ENCODE assay signal across 10 cellular contexts in genomic region chr22:31217890-31218287, GRCh38. TPM values are rescaled to one million over a fixed set of nuclear protein-coding genes. Genes with fewer than 3 reads are reported as not detected.
A peak's percentile ranks its signal among the peaks of the same experiment; 100 is the strongest.
DNase-seq lines count a peak whose midpoint lies in the region; ATAC-seq and TF ChIP-seq lines count a peak whose summit lies in the region.
"Had no signal": no experiment of that assay in that cellular context is flagged by ENCODE, and none has a peak within 500 bp of the region (broad histone marks: within the 10 kb centered on the region; RNA-seq: fewer than 3 reads in every experiment).

No MANE protein-coding gene starts in this region.

- no peak for DNase-seq in Peyer's patch
- no peak for DNase-seq in esophagus squamous epithelium (lab: John Stamatoyannopoulos, UW)
- DNase-seq in omental fat pad (ENCODE audit: low spot score), result no peak
- no peak for DNase-seq in HT-29 (ENCODE audit: low spot score)
- no peak for DNase-seq in foreskin keratinocyte
- no peak for DNase-seq in DMS53 (lab: John Stamatoyannopoulos, UW)
- DNase-seq: MV-4-11, ovary had no signal

- H3K4me2 ChIP-seq in BLaER1, result peak overlapping the region; percentile 59

- peak; percentile 68 for ATAC-seq in omental fat pad (ENCODE audit: low FRiP score)
- ATAC-seq in GM18858 (IDR thresholded peaks at IDR 0.05; ENCODE audit: unreplicated experiment), result no peak
- ATAC-seq in foreskin keratinocyte, result no peak

- H3K36me3 ChIP-seq in BLaER1 (0 out of 2 replicates have a peak, but pooled peaks cover 9% of the 10 kb centered on the region), Peyer's patch (no peaks in the 10 kb centered on the region), esophagus squamous epithelium (no peaks in the 10 kb centered on the region)
- H3K36me3 ChIP-seq: ovary had no signal

- no peak overlapping the region for H3K4me3 ChIP-seq in BLaER1
- H3K4me3 ChIP-seq in Peyer's patch, result no peak overlapping the region
- peak overlapping the region in 1 of 4 donors; percentile 5 for H3K4me3 ChIP-seq in esophagus squamous epithelium
- H3K4me3 ChIP-seq: ovary had no signal

- TF ChIP-seq POLR2A in Peyer's patch (IDR thresholded peaks at IDR 0.05) (no peak), esophagus squamous epithelium (IDR thresholded peaks at IDR 0.05) (no peak)

- no peaks in the 10 kb centered on the region for H3K9me3 ChIP-seq in BLaER1
- no peaks in the 10 kb centered on the region for H3K9me3 ChIP-seq in Peyer's patch
- H3K9me3 ChIP-seq in esophagus squamous epithelium, result no peaks in the 10 kb centered on the region
- H3K9me3 ChIP-seq: ovary had no signal

- peaks cover 26% of the 10 kb centered on the region for H4K20me1 ChIP-seq in BLaER1

- TF ChIP-seq CTCF in Peyer's patch (IDR thresholded peaks at IDR 0.05), result no peak
- TF ChIP-seq CTCF in esophagus squamous epithelium (IDR thresholded peaks at IDR 0.05), result no peak
- TF ChIP-seq CTCF in omental fat pad (IDR thresholded peaks at IDR 0.05), result no peak
- TF ChIP-seq CTCF in foreskin keratinocyte (conservative IDR thresholded peaks at IDR 0.05), result no peak

- H3K9ac ChIP-seq in BLaER1, result peak overlapping the region; percentile 8; the same call in 1 of the 2 replicates

- H3K27me3 ChIP-seq in BLaER1, result no peaks in the 10 kb centered on the region
- no peaks in the 10 kb centered on the region for H3K27me3 ChIP-seq in Peyer's patch
- no peaks in the 10 kb centered on the region for H3K27me3 ChIP-seq in esophagus squamous epithelium
- no peaks in the 10 kb centered on the region for H3K27me3 ChIP-seq in foreskin keratinocyte
- H3K27me3 ChIP-seq: ovary had no signal

- 15 to 56% methylated on average over 2 of the region's 2 CpGs for WGBS in esophagus squamous epithelium, 2 donors

- intact Hi-C loops in esophagus squamous epithelium (cut with DNase I), result no loop called here

- peaks cover 91% of the 10 kb centered on the region for H3K4me1 ChIP-seq in BLaER1
- peaks cover 4 to 89% (median 17%) of the 10 kb centered on the region in 4 donors for H3K4me1 ChIP-seq in Peyer's patch
- peaks cover 26 to 64% (median 31%) of the 10 kb centered on the region in 3 donors for H3K4me1 ChIP-seq in esophagus squamous epithelium
- H3K4me1 ChIP-seq in foreskin keratinocyte, result peaks cover 17% of the 10 kb centered on the region

- H3K27ac ChIP-seq in BLaER1, result peak overlapping the region; percentile 62
- peak overlapping the region in 3 of 4 donors; percentile 70 to 84 (median 81) for H3K27ac ChIP-seq in Peyer's patch
- peak overlapping the region; percentile 60 to 85 (median 82) for H3K27ac ChIP-seq in esophagus squamous epithelium
- no peak overlapping the region for H3K27ac ChIP-seq in foreskin keratinocyte
- H3K27ac ChIP-seq: ovary had no signal

RNA-seq across cellular contexts. Expression of gene LIMK2, which starts 5.8 kb away (rescaled TPM):
- total RNA-seq in Peyer's patch (100 to 1,000 TPM; 106 to 256 (median 139) TPM), esophagus squamous epithelium (100 to 1,000 TPM in 2 of 4 donors, 10 to 100 TPM in 2; 61.8 to 134 (median 109) TPM), omental fat pad (10 to 100 TPM; 32.0 to 66.2 (median 40.7) TPM), foreskin keratinocyte (80.9 and 86.6 TPM in 2 replicates)
- 24.4 and 28.4 TPM in 2 replicates for total RNA-seq in HT-29 (2014; rRNA removed; shearing (Covaris generic))
- 41.3 and 43.1 TPM in 2 replicates for polyA plus RNA-seq in foreskin keratinocyte

RNA-seq across cellular contexts. Expression of gene RNF185, which starts 57.9 kb away (rescaled TPM):
- total RNA-seq in Peyer's patch, result 10 to 100 TPM; 34.7 to 45.9 (median 41.7) TPM
- 10 to 100 TPM; 20.1 to 34.0 (median 27.5) TPM for total RNA-seq in esophagus squamous epithelium
- 10 to 100 TPM; 25.1 to 39.4 (median 30.0) TPM for total RNA-seq in omental fat pad
- 10.7 and 13.4 TPM in 2 replicates for total RNA-seq in HT-29 (2014; rRNA removed; shearing (Covaris generic))
- total RNA-seq in foreskin keratinocyte, result 20.8 and 24.0 TPM in 2 replicates
- 17.8 and 19.2 TPM in 2 replicates for polyA plus RNA-seq in foreskin keratinocyte
